ENCODE assay signal across 24 cellular contexts in genomic region chr9:18549772-18550171, GRCh38.
"Had no signal": no experiment of that assay in that cellular context is flagged by ENCODE, and none has a peak within 500 bp of the region (broad histone marks: within the 10 kb centered on the region; RNA-seq: fewer than 3 reads in every experiment).

No MANE protein-coding gene starts in this region.

- H3K27ac Mint-ChIP-seq: memory B cell; naive thymus-derived CD4-positive, alpha-beta T cell; natural killer cell treated with Interleukin-12 subunit alpha and Interleukin-12 subunit beta and Interleukin-15 and Interleukin-18, amount 100 ng/mL, for 72 hours; progenitor cell of endocrine pancreas; stimulated activated naive CD8-positive, alpha-beta T cell treated with anti-CD3 and anti-CD28 coated beads, Interleukin-15, Interleukin-2, amounts not matched to agents 100 ng/mL and 50 ng/mL, for 24 hours had no signal

- H3K9me3 Mint-ChIP-seq: natural killer cell treated with Interleukin-12 subunit alpha and Interleukin-12 subunit beta and Interleukin-15 and Interleukin-18, amount 100 ng/mL, for 72 hours; stimulated activated naive CD8-positive, alpha-beta T cell treated with anti-CD3 and anti-CD28 coated beads, Interleukin-15, Interleukin-2, amounts not matched to agents 100 ng/mL and 50 ng/mL, for 24 hours had no signal

- ATAC-seq: mucosa of descending colon; naive thymus-derived CD4-positive, alpha-beta T cell; natural killer cell treated with Interleukin-12 subunit alpha and Interleukin-12 subunit beta and Interleukin-15 and Interleukin-18, amount 100 ng/mL, for 72 hours; right lobe of liver; upper lobe of right lung had no signal

- DNase-seq: islet precursor cell; left ventricle myocardium inferior; midbrain; mucosa of descending colon; naive thymus-derived CD4-positive, alpha-beta T cell; ovary; right lobe of liver; stimulated activated CD4-positive, alpha-beta T cell treated with anti-CD3 and anti-CD28 coated beads, Interleukin-12 subunit alpha, Interleukin-12 subunit beta, amount 100 ng/mL, for 4 hours; stimulated activated CD4-positive, alpha-beta T cell treated with anti-CD3 and anti-CD28 coated beads, Interleukin-15, amount 100 ng/mL, for 24 hours; stimulated activated CD4-positive, alpha-beta T cell treated with anti-CD3 and anti-CD28 coated beads, Interleukin-2, amount 100 ng/mL, for 24 hours; stimulated activated CD4-positive, alpha-beta T cell treated with anti-CD3 and anti-CD28 coated beads, Interleukin-4, amount 100 ng/mL, for 1 hour; stimulated activated naive CD4-positive, alpha-beta T cell; tibial artery; trophoblast cell; upper lobe of right lung had no signal

- H3K4me1 Mint-ChIP-seq: memory B cell; naive thymus-derived CD4-positive, alpha-beta T cell had no signal

- H3K4me3 Mint-ChIP-seq: memory B cell; naive thymus-derived CD4-positive, alpha-beta T cell; natural killer cell treated with Interleukin-12 subunit alpha and Interleukin-12 subunit beta and Interleukin-15 and Interleukin-18, amount 100 ng/mL, for 72 hours; stimulated activated naive CD8-positive, alpha-beta T cell treated with anti-CD3 and anti-CD28 coated beads, Interleukin-15, Interleukin-2, amounts not matched to agents 100 ng/mL and 50 ng/mL, for 24 hours had no signal

- H3K4me3 ChIP-seq: left ventricle myocardium inferior, lung, mucosa of descending colon, ovary, right atrium auricular region, right lobe of liver, skin epidermis, suprapubic skin, thoracic aorta, tibial artery, upper lobe of right lung had no signal

- H3K36me3 Mint-ChIP-seq: memory B cell; naive thymus-derived CD4-positive, alpha-beta T cell had no signal

- H3K27ac ChIP-seq: left ventricle myocardium inferior, ovary, right atrium auricular region, right lobe of liver, skin epidermis, suprapubic skin, thoracic aorta, tibial artery, upper lobe of right lung had no signal
